1 cellular context compared by ENCODE assay signal in the genomic region with DNA sequence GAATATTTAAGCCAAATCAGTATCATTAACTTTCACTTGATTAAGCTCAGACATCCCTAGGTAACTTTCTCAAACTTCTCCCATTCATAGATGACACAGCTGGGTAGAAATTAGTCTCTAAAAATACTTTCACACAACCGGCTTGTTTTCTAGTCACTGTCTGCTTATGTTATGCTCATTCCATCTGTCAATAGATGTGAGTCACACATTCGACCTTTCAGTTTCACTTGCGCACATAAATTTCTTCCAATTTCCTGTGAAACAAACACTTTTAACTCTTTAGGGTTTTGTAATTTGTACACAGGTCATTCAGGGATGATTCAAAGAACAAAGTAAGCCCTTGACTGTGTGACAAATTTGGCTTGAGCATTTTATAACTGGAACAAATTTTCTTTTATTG.
TF ChIP-seq lines count a peak whose summit lies in the region.

No MANE protein-coding gene starts in this region.

TF ChIP-seq in HepG2, 621 proteins besides CTCF, POLR2A, EP300 and RAD21 (continued from another document):
- TF ChIP-seq ZBED4 (CRISPR knock-in tag; IDR thresholded peaks at IDR 0.05; ENCODE audit: borderline replicate concordance), result no peak
- peak; percentile 15; the same call in 1 of the 2 replicates for TF ChIP-seq RXRB (CRISPR knock-in tag; IDR thresholded peaks at IDR 0.05; ENCODE audit: borderline replicate concordance)
- TF ChIP-seq AHDC1 (CRISPR knock-in tag; IDR thresholded peaks at IDR 0.05; ENCODE audit: borderline replicate concordance), result peak; percentile 57; the same call in 1 of the 2 replicates
- TF ChIP-seq, protein P1, sequence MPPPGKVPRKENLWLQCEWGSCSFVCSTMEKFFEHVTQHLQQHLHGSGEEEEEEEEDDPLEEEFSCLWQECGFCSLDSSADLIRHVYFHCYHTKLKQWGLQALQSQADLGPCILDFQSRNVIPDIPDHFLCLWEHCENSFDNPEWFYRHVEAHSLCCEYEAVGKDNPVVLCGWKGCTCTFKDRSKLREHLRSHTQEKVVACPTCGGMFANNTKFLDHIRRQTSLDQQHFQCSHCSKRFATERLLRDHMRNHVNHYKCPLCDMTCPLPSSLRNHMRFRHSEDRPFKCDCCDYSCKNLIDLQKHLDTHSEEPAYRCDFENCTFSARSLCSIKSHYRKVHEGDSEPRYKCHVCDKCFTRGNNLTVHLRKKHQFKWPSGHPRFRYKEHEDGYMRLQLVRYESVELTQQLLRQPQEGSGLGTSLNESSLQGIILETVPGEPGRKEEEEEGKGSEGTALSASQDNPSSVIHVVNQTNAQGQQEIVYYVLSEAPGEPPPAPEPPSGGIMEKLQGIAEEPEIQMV (CRISPR knock-in tag; IDR thresholded peaks at IDR 0.05; ENCODE audit: low read depth), result no peak
- TF ChIP-seq SAP130 (CRISPR knock-in tag; IDR thresholded peaks at IDR 0.05; ENCODE audit: low read depth), result 0 out of 2 replicates have a peak, but pooled peaks have one; percentile 41
- no peak for TF ChIP-seq SPEN (CRISPR knock-in tag; IDR thresholded peaks at IDR 0.05; ENCODE audit: low read depth)
- no peak for TF ChIP-seq GABPA (IDR thresholded peaks at IDR 0.05; ENCODE audit: low read depth, low read length)
- TF ChIP-seq GABPA (CRISPR knock-in tag; IDR thresholded peaks at IDR 0.05; ENCODE audit: low read depth), result no peak
- TF ChIP-seq IRF2 (CRISPR knock-in tag; IDR thresholded peaks at IDR 0.05), result peak; percentile 91
- no peak for TF ChIP-seq NCOA1 (CRISPR knock-in tag; IDR thresholded peaks at IDR 0.05)
- no peak for TF ChIP-seq HNF4A (CRISPR knock-in tag; IDR thresholded peaks at IDR 0.05)
- TF ChIP-seq MIER2 (CRISPR knock-in tag; IDR thresholded peaks at IDR 0.05), result no peak
- no peak for TF ChIP-seq NBN (conservative IDR thresholded peaks at IDR 0.05)
- TF ChIP-seq FOXP1 (IDR thresholded peaks at IDR 0.05), result no peak
- peak; percentile 18; the same call in 1 of the 2 replicates for TF ChIP-seq FOXP1 (CRISPR knock-in tag; IDR thresholded peaks at IDR 0.05)
- no peak for TF ChIP-seq ZNF879 (CRISPR knock-in tag; IDR thresholded peaks at IDR 0.05)
- TF ChIP-seq GTF3A (CRISPR knock-in tag; conservative IDR thresholded peaks at IDR 0.05), result no peak
- TF ChIP-seq, protein P2, sequence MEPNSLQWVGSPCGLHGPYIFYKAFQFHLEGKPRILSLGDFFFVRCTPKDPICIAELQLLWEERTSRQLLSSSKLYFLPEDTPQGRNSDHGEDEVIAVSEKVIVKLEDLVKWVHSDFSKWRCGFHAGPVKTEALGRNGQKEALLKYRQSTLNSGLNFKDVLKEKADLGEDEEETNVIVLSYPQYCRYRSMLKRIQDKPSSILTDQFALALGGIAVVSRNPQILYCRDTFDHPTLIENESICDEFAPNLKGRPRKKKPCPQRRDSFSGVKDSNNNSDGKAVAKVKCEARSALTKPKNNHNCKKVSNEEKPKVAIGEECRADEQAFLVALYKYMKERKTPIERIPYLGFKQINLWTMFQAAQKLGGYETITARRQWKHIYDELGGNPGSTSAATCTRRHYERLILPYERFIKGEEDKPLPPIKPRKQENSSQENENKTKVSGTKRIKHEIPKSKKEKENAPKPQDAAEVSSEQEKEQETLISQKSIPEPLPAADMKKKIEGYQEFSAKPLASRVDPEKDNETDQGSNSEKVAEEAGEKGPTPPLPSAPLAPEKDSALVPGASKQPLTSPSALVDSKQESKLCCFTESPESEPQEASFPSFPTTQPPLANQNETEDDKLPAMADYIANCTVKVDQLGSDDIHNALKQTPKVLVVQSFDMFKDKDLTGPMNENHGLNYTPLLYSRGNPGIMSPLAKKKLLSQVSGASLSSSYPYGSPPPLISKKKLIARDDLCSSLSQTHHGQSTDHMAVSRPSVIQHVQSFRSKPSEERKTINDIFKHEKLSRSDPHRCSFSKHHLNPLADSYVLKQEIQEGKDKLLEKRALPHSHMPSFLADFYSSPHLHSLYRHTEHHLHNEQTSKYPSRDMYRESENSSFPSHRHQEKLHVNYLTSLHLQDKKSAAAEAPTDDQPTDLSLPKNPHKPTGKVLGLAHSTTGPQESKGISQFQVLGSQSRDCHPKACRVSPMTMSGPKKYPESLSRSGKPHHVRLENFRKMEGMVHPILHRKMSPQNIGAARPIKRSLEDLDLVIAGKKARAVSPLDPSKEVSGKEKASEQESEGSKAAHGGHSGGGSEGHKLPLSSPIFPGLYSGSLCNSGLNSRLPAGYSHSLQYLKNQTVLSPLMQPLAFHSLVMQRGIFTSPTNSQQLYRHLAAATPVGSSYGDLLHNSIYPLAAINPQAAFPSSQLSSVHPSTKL (CRISPR knock-in tag; IDR thresholded peaks at IDR 0.05), result 0 out of 2 replicates have a peak, but pooled peaks have one; percentile 8
- no peak for TF ChIP-seq ZNF605 (CRISPR knock-in tag; IDR thresholded peaks at IDR 0.05)
- no peak for TF ChIP-seq TAF1 (CRISPR knock-in tag; IDR thresholded peaks at IDR 0.05)
- TF ChIP-seq MIXL1 (CRISPR knock-in tag; IDR thresholded peaks at IDR 0.05), result peak; percentile 37; the same call in 1 of the 2 replicates
- no peak for TF ChIP-seq GPBP1L1 (CRISPR knock-in tag; IDR thresholded peaks at IDR 0.05)
- no peak for TF ChIP-seq AGO2 (optimal IDR thresholded peaks at IDR 0.05; ENCODE audit: low read depth, low read length)
- TF ChIP-seq RARA (CRISPR knock-in tag; IDR thresholded peaks at IDR 0.05), result 0 out of 2 replicates have a peak, but pooled peaks have one; percentile 21
